Comparison of ENCODE assay signal across 1 cellular context in genomic region chr19:45404557-45405434, GRCh38.
A peak's percentile ranks its signal among the peaks of the same experiment; 100 is the strongest.
TF ChIP-seq lines count a peak whose summit lies in the region.

A gene with protein sequence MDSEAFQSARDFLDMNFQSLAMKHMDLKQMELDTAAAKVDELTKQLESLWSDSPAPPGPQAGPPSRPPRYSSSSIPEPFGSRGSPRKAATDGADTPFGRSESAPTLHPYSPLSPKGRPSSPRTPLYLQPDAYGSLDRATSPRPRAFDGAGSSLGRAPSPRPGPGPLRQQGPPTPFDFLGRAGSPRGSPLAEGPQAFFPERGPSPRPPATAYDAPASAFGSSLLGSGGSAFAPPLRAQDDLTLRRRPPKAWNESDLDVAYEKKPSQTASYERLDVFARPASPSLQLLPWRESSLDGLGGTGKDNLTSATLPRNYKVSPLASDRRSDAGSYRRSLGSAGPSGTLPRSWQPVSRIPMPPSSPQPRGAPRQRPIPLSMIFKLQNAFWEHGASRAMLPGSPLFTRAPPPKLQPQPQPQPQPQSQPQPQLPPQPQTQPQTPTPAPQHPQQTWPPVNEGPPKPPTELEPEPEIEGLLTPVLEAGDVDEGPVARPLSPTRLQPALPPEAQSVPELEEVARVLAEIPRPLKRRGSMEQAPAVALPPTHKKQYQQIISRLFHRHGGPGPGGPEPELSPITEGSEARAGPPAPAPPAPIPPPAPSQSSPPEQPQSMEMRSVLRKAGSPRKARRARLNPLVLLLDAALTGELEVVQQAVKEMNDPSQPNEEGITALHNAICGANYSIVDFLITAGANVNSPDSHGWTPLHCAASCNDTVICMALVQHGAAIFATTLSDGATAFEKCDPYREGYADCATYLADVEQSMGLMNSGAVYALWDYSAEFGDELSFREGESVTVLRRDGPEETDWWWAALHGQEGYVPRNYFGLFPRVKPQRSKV (minus strand): TSS chr19:45405069. CDS start chr19:45398318, 6,751 bp downstream.

TF ChIP-seq in H1, 55 proteins besides CTCF, POLR2A, EP300 and RAD21:
- TF ChIP-seq, protein P1, sequence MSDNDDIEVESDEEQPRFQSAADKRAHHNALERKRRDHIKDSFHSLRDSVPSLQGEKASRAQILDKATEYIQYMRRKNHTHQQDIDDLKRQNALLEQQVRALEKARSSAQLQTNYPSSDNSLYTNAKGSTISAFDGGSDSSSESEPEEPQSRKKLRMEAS (IDR thresholded peaks at IDR 0.05), result peak; percentile 44; the same call in 1 of the 2 replicates
- TF ChIP-seq KDM1A (IDR thresholded peaks at IDR 0.05; ENCODE audit: borderline replicate concordance, low read length) (peak; percentile 100), RFX5 (IDR thresholded peaks at IDR 0.05; ENCODE audit: borderline replicate concordance, low read depth, low read length) (no peak), CREB1 (IDR thresholded peaks at IDR 0.05) (peak; percentile 11), SP1 (IDR thresholded peaks at IDR 0.05; ENCODE audit: low read depth, low read length) (peak; percentile 20; the same call in 1 of the 2 replicates), SIX5 (IDR thresholded peaks at IDR 0.05; ENCODE audit: low read depth, low read length) (peak; percentile 48; the same call in 1 of the 2 replicates), BRCA1 (IDR thresholded peaks at IDR 0.05; ENCODE audit: low read depth, low read length) (no peak), SIN3A (conservative IDR thresholded peaks at IDR 0.05 in 1 of 2, IDR thresholded peaks at IDR 0.05 in 1 of 2; ENCODE audit: low read depth in 1 of 2, low read length in 2 of 2) (peak; percentile 35 to 78; a peak in 1 of 4 replicates), ASH2L (IDR thresholded peaks at IDR 0.05; ENCODE audit: low read length) (peak; percentile 30), HDAC2 (IDR thresholded peaks at IDR 0.05; ENCODE audit: borderline replicate concordance in 1 of 2, low read depth in 2 of 2, low read length in 2 of 2) (peak; percentile 50 to 96; a peak in 2 of 4 replicates), GABPA (IDR thresholded peaks at IDR 0.05; ENCODE audit: borderline replicate concordance, insufficient read depth, low read length) (no peak), KDM4A (IDR thresholded peaks at IDR 0.05; ENCODE audit: low read depth, low read length, severe bottlenecking) (no peak)
